In genomic region chr10:25501912-25502311, GRCh38 we compare ENCODE assay signal across 11 cellular contexts.
"Had no signal": no experiment of that assay in that cellular context is flagged by ENCODE, and none has a peak within 500 bp of the region (broad histone marks: within the 10 kb centered on the region; RNA-seq: fewer than 3 reads in every experiment).

No MANE protein-coding gene starts in this region.

- H3K4me3 ChIP-seq: testis had no signal

- H3K27me3 Mint-ChIP-seq: activated CD4-positive, alpha-beta memory T cell treated with anti-CD3 and anti-CD28 coated beads for 36 hours; activated CD8-positive, alpha-beta memory T cell treated with anti-CD3 and anti-CD28 coated beads, Interleukin-2, amount 10 ng/mL, durations not matched to agents 7 days and 5 days; activated naive CD4-positive, alpha-beta T cell treated with anti-CD3 and anti-CD28 coated beads, Interleukin-2, amount 10 ng/mL, durations not matched to agents 7 days and 5 days had no signal

- DNase-seq: activated CD4-positive, alpha-beta memory T cell treated with anti-CD3 and anti-CD28 coated beads for 36 hours; activated CD8-positive, alpha-beta memory T cell treated with anti-CD3 and anti-CD28 coated beads, Interleukin-2, amount 10 ng/mL, durations not matched to agents 7 days and 5 days; activated naive CD4-positive, alpha-beta T cell treated with anti-CD3 and anti-CD28 coated beads, Interleukin-2, amount 10 ng/mL, durations not matched to agents 7 days and 5 days; activated T-cell treated with anti-CD3 and anti-CD28 coated beads, Interleukin-2, amount 50 U/mL, for 1 hour; erythroblast; kidney glomerular epithelial cell; midbrain; stimulated activated CD4-positive, alpha-beta T cell treated with anti-CD3 and anti-CD28 coated beads, Interleukin-4, amount 100 ng/mL, for 24 hours; stimulated activated naive CD4-positive, alpha-beta T cell treated with Interleukin-2 at 50 U/mL for 16 hours; testis had no signal

- ATAC-seq: activated CD8-positive, alpha-beta memory T cell treated with anti-CD3 and anti-CD28 coated beads, Interleukin-2, amount 10 ng/mL, durations not matched to agents 7 days and 5 days had no signal

- H2AFZ ChIP-seq: parathyroid adenoma had no signal

- H3K4me1 Mint-ChIP-seq: activated CD8-positive, alpha-beta memory T cell treated with anti-CD3 and anti-CD28 coated beads, Interleukin-2, amount 10 ng/mL, durations not matched to agents 7 days and 5 days; activated naive CD4-positive, alpha-beta T cell treated with anti-CD3 and anti-CD28 coated beads, Interleukin-2, amount 10 ng/mL, durations not matched to agents 7 days and 5 days had no signal

- H3K9me3 ChIP-seq: testis had no signal

- H3K36me3 Mint-ChIP-seq: activated CD4-positive, alpha-beta memory T cell treated with anti-CD3 and anti-CD28 coated beads for 36 hours; activated CD8-positive, alpha-beta memory T cell treated with anti-CD3 and anti-CD28 coated beads, Interleukin-2, amount 10 ng/mL, durations not matched to agents 7 days and 5 days; activated naive CD4-positive, alpha-beta T cell treated with anti-CD3 and anti-CD28 coated beads, Interleukin-2, amount 10 ng/mL, durations not matched to agents 7 days and 5 days had no signal

- H3K27me3 ChIP-seq: testis had no signal

- H3K79me2 ChIP-seq: parathyroid adenoma had no signal

- H3K27ac Mint-ChIP-seq: activated CD4-positive, alpha-beta memory T cell treated with anti-CD3 and anti-CD28 coated beads for 36 hours; activated CD8-positive, alpha-beta memory T cell treated with anti-CD3 and anti-CD28 coated beads, Interleukin-2, amount 10 ng/mL, durations not matched to agents 7 days and 5 days; activated naive CD4-positive, alpha-beta T cell treated with anti-CD3 and anti-CD28 coated beads, Interleukin-2, amount 10 ng/mL, durations not matched to agents 7 days and 5 days had no signal

- H3K4me3 Mint-ChIP-seq: activated CD4-positive, alpha-beta memory T cell treated with anti-CD3 and anti-CD28 coated beads for 36 hours; activated CD8-positive, alpha-beta memory T cell treated with anti-CD3 and anti-CD28 coated beads, Interleukin-2, amount 10 ng/mL, durations not matched to agents 7 days and 5 days; activated naive CD4-positive, alpha-beta T cell treated with anti-CD3 and anti-CD28 coated beads, Interleukin-2, amount 10 ng/mL, durations not matched to agents 7 days and 5 days had no signal

- H3K27ac ChIP-seq: parathyroid adenoma, testis had no signal

- H3K4me1 ChIP-seq: parathyroid adenoma, testis had no signal

- H3K9ac ChIP-seq: parathyroid adenoma had no signal
